8 cellular contexts compared by ENCODE assay signal in genomic region chr4:118834960-118835895, GRCh38. TPM values are rescaled to one million over a fixed set of nuclear protein-coding genes. Genes with fewer than 3 reads are reported as not detected.
DNase-seq lines count a peak whose midpoint lies in the region; ATAC-seq and TF ChIP-seq lines count a peak whose summit lies in the region.

No MANE protein-coding gene starts in this region.

- H3K4me2 ChIP-seq in OCI-LY7 (ENCODE audit: low read length) = peak overlapping the region; percentile 97

- ATAC-seq in CD4-positive, CD25-positive, alpha-beta regulatory T cell (ENCODE audit: low read depth in 2 of 2) = peak; percentile 36 to 40
- peak; percentile 70 for ATAC-seq in HG03280 (IDR thresholded peaks at IDR 0.05; ENCODE audit: unreplicated experiment)
- peak; percentile 47 to 55 for ATAC-seq in activated T-cell treated with anti-CD3 and anti-CD28 coated beads, Interleukin-2, amount 50 U/mL, for 4 hours
- peak; percentile 50 for ATAC-seq in stimulated activated naive CD8-positive, alpha-beta T cell treated with anti-CD3 and anti-CD28 coated beads, Interleukin-15, Interleukin-2, amounts not matched to agents 100 U/mL and 50 U/mL, for 24 hours

- BruUV-seq in OCI-LY7 (replicated peaks; lab: Mats Ljungman, UMichigan) = no TSS peak

- peak overlapping the region; percentile 96 for H3K9ac ChIP-seq in muscle layer of colon (ENCODE audit: low read length)

- POLR2A ChIA-PET in OCI-LY7 (lab: Charles Lee) = interaction anchor here (0.6 to 1.2 kb wide), 3 partner anchors 10 to 15 kb away, joined by 3 to 5 read pairs (median 4); no protein-coding TSS in a partner anchor

- no peaks in the 10 kb centered on the region for H3K9me2 ChIP-seq in OCI-LY7 (ENCODE audit: insufficient read depth, low read length)

- 0 to 1% methylated on average over 14 to 15 of the region's 31 CpGs for WGBS in esophagus squamous epithelium, 2 donors

- TF ChIP-seq POLR2A in GM19193 (IDR thresholded peaks at IDR 0.05; ENCODE audit: extremely low read depth, insufficient read depth, insufficient read length) = peak; percentile 51
- peak in 1 of 4 donors; percentile 62 for TF ChIP-seq POLR2A in esophagus squamous epithelium (IDR thresholded peaks at IDR 0.05)

- H2AFZ ChIP-seq in OCI-LY7 (ENCODE audit: low read length) = peak overlapping the region; percentile 100

- peaks cover 19% of the 10 kb centered on the region for H3K4me1 ChIP-seq in CD4-positive, CD25-positive, alpha-beta regulatory T cell (ENCODE audit: control insufficient read depth, insufficient read depth, low read length, poor library complexity, severe bottlenecking)
- H3K4me1 ChIP-seq in OCI-LY7 (ENCODE audit: insufficient read depth, low read length, poor library complexity, severe bottlenecking) (peaks cover 39% of the 10 kb centered on the region), esophagus squamous epithelium (peaks cover 0 to 49% (median 3%) of the 10 kb centered on the region in 3 donors), muscle layer of colon (ENCODE audit: insufficient read depth, low read length) (peaks cover 21% of the 10 kb centered on the region)

- peaks cover 0 to 1% (median 0%) of the 10 kb centered on the region in 7 donors for H3K9me3 Mint-ChIP-seq in CD4-positive, CD25-positive, alpha-beta regulatory T cell
- H3K9me3 Mint-ChIP-seq in activated T-cell treated with anti-CD3 and anti-CD28 coated beads, Interleukin-2, amount 50 U/mL, for 4 hours = no peaks in the 10 kb centered on the region

- no peaks in the 10 kb centered on the region for H4K20me1 ChIP-seq in OCI-LY7 (ENCODE audit: insufficient read depth, low read length)

- intact Hi-C loops in OCI-LY7 (cut with micrococcal nuclease; ENCODE audit: unreplicated experiment) (loop anchor here (5.0 kb wide), 1 partner anchor 377 kb away; the partner anchor contains the start of gene USP53), esophagus squamous epithelium (cut with DNase I) (no loop called here)

- no peaks in the 10 kb centered on the region for H3K9me3 ChIP-seq in CD4-positive, CD25-positive, alpha-beta regulatory T cell (ENCODE audit: control insufficient read depth in 2 of 2, low read length in 2 of 2)
- H3K9me3 ChIP-seq in OCI-LY7 (ENCODE audit: low read length) (no peaks in the 10 kb centered on the region), esophagus squamous epithelium (no peaks in the 10 kb centered on the region), muscle layer of colon (ENCODE audit: low read length) (no peaks in the 10 kb centered on the region)

- peaks cover 9 to 54% (median 32%) of the 10 kb centered on the region in 4 donors for H3K4me1 Mint-ChIP-seq in CD4-positive, CD25-positive, alpha-beta regulatory T cell
- H3K4me1 Mint-ChIP-seq in activated T-cell treated with anti-CD3 and anti-CD28 coated beads, Interleukin-2, amount 50 U/mL, for 4 hours (ENCODE audit: low read depth) = peaks cover 19% of the 10 kb centered on the region

- H3K27ac Mint-ChIP-seq in CD4-positive, CD25-positive, alpha-beta regulatory T cell = peak overlapping the region; percentile 66 to 96 (median 95)

- H3K36me3 ChIP-seq in CD4-positive, CD25-positive, alpha-beta regulatory T cell (ENCODE audit: control insufficient read depth, insufficient read depth, low read length) = peaks cover 14% of the 10 kb centered on the region
- H3K36me3 ChIP-seq in OCI-LY7 (ENCODE audit: insufficient read depth, low read length) (peaks cover 23% of the 10 kb centered on the region), esophagus squamous epithelium (peaks cover 0 to 31% (median 0%) of the 10 kb centered on the region in 3 donors), muscle layer of colon (ENCODE audit: insufficient read depth, low read length) (peaks cover 15% of the 10 kb centered on the region)

- H3K36me3 Mint-ChIP-seq in CD4-positive, CD25-positive, alpha-beta regulatory T cell = peaks cover 15% of the 10 kb centered on the region
- H3K36me3 Mint-ChIP-seq in activated T-cell treated with anti-CD3 and anti-CD28 coated beads, Interleukin-2, amount 50 U/mL, for 4 hours (ENCODE audit: insufficient read depth) = peaks cover 16% of the 10 kb centered on the region

- CTCF ChIA-PET in OCI-LY7 (lab: Charles Lee; ENCODE audit: unreplicated experiment) = interaction anchor here (0.6 kb wide), 1 partner anchor 76 kb away, joined by 3 read pairs; no protein-coding TSS in a partner anchor

- H3K27me3 ChIP-seq in CD4-positive, CD25-positive, alpha-beta regulatory T cell (ENCODE audit: control insufficient read depth, insufficient read depth, low read length) = no peaks in the 10 kb centered on the region
- H3K27me3 ChIP-seq in esophagus squamous epithelium (no peaks in the 10 kb centered on the region), muscle layer of colon (ENCODE audit: control insufficient read depth in 1 of 2, insufficient read depth in 2 of 2, low read length in 2 of 2) (no peaks in the 10 kb centered on the region)

- no peak for TF ChIP-seq CTCF in OCI-LY7 (conservative IDR thresholded peaks at IDR 0.05; ENCODE audit: low read length)
- TF ChIP-seq CTCF in esophagus squamous epithelium (IDR thresholded peaks at IDR 0.05) = no peak

- peak overlapping the region; percentile 95 for H3K4me3 ChIP-seq in CD4-positive, CD25-positive, alpha-beta regulatory T cell (ENCODE audit: low read depth, low read length)
- H3K4me3 ChIP-seq in OCI-LY7 (ENCODE audit: low read depth, low read length, poor library complexity, severe bottlenecking) (peak overlapping the region; percentile 97), esophagus squamous epithelium (peak overlapping the region; percentile 88 to 97 (median 90)), muscle layer of colon (ENCODE audit: low read depth in 1 of 2, low read length in 2 of 2) (peak overlapping the region; percentile 75 to 89)

- H3K4me3 Mint-ChIP-seq in CD4-positive, CD25-positive, alpha-beta regulatory T cell = peak overlapping the region; percentile 90 to 100 (median 98)
- H3K4me3 Mint-ChIP-seq in activated T-cell treated with anti-CD3 and anti-CD28 coated beads, Interleukin-2, amount 50 U/mL, for 4 hours = peak overlapping the region; percentile 96

- peak; percentile 29 to 62 (median 37) for DNase-seq in CD4-positive, CD25-positive, alpha-beta regulatory T cell
- DNase-seq in OCI-LY7 (ENCODE audit: low spot score) (peak; percentile 65), esophagus squamous epithelium (lab: John Stamatoyannopoulos, UW) (peak; percentile 31)
- DNase-seq in activated T-cell treated with anti-CD3 and anti-CD28 coated beads, Interleukin-2, amount 50 U/mL, for 4 hours = peak; percentile 32
- DNase-seq in stimulated activated naive CD8-positive, alpha-beta T cell treated with anti-CD3 and anti-CD28 coated beads, Interleukin-15, Interleukin-2, amounts not matched to agents 100 U/mL and 50 U/mL, for 24 hours = peak; percentile 54

- peak overlapping the region; percentile 90 for H3K27ac ChIP-seq in CD4-positive, CD25-positive, alpha-beta regulatory T cell (ENCODE audit: insufficient read depth, low read length, poor library complexity, severe bottlenecking)
- H3K27ac ChIP-seq in OCI-LY7 (ENCODE audit: low read depth, low read length, poor library complexity, severe bottlenecking) = peak overlapping the region; percentile 46
- H3K27ac ChIP-seq in esophagus squamous epithelium = peak overlapping the region; percentile 89 to 99 (median 96)
- H3K27ac ChIP-seq in muscle layer of colon (ENCODE audit: low read depth, low read length) = peak overlapping the region; percentile 95

- H3K79me2 ChIP-seq in OCI-LY7 (ENCODE audit: insufficient read depth, low read depth, low read length) = peaks cover 22% of the 10 kb centered on the region; the same call in 1 of the 2 replicates

- no peaks in the 10 kb centered on the region for H3K27me3 Mint-ChIP-seq in CD4-positive, CD25-positive, alpha-beta regulatory T cell
- H3K27me3 Mint-ChIP-seq in activated T-cell treated with anti-CD3 and anti-CD28 coated beads, Interleukin-2, amount 50 U/mL, for 4 hours (ENCODE audit: low read depth) = no peaks in the 10 kb centered on the region

RNA-seq across cellular contexts. Expression of gene SEC24D, which starts 0.7 kb away (rescaled TPM):
- total RNA-seq in CD4-positive, CD25-positive, alpha-beta regulatory T cell = 38.3 TPM
- 10 to 100 TPM; 15.9 to 20.8 (median 16.1) TPM for polyA plus RNA-seq in CD4-positive, CD25-positive, alpha-beta regulatory T cell
- 10.7 and 15.1 TPM in 2 replicates for total RNA-seq in OCI-LY7 (2014; rRNA removed; shearing (Covaris generic))
- total RNA-seq in OCI-LY7 (2022) (54.0 and 56.1 TPM in 2 replicates), esophagus squamous epithelium (10 to 100 TPM; 18.5 to 33.6 (median 21.6) TPM)
- 10 to 100 TPM; 24.4 to 32.7 (median 30.7) TPM for total RNA-seq in activated T-cell treated with anti-CD3 and anti-CD28 coated beads, Interleukin-2, amount 50 U/mL, for 4 hours

RNA-seq across cellular contexts. Expression of gene SYNPO2, which starts 53.4 kb away (rescaled TPM):
- total RNA-seq in CD4-positive, CD25-positive, alpha-beta regulatory T cell = 0.35 TPM
- polyA plus RNA-seq in CD4-positive, CD25-positive, alpha-beta regulatory T cell = under 1 TPM; 0.13 to 0.28 (median 0.25) TPM
- 0.19 and 0.31 TPM in 2 replicates for total RNA-seq in OCI-LY7 (2014; rRNA removed; shearing (Covaris generic))
- total RNA-seq in OCI-LY7 (2022) = 0.11 and 0.15 TPM in 2 replicates
- under 1 TPM; 0.15 to 0.27 (median 0.24) TPM for total RNA-seq in activated T-cell treated with anti-CD3 and anti-CD28 coated beads, Interleukin-2, amount 50 U/mL, for 4 hours
- 100 to 1,000 TPM in 2 of 4 donors, 10 to 100 TPM in 2; 19.0 to 418 (median 84.2) TPM for total RNA-seq in esophagus squamous epithelium

Comparison
In these comparisons a context has a peak if more than half of its experiments do, and no peak if none do; other contexts are left out.
1. Peak in every context shown above with its lines: DNase-seq, ATAC-seq, H3K4me3 ChIP-seq and H3K27ac ChIP-seq.
2. RNA of gene SYNPO2, which starts 53.4 kb away (total RNA-seq): 19.0 to 418 TPM in esophagus squamous epithelium; 0.35 TPM in CD4-positive, CD25-positive, alpha-beta regulatory T cell (single experiment), 0.15 to 0.27 TPM in activated T-cell treated with anti-CD3 and anti-CD28 coated beads, Interleukin-2, amount 50 U/mL, for 4 hours and 0.11 to 0.31 TPM in OCI-LY7; every median in the first group is over 10 times any median in the second.